In genomic region chr4:15729910-15730533, GRCh38 we compare ENCODE assay signal across 8 cellular contexts. TPM values are rescaled to one million over a fixed set of nuclear protein-coding genes. Genes with fewer than 3 reads are reported as not detected.
A peak's percentile ranks its signal among the peaks of the same experiment; 100 is the strongest.
DNase-seq lines count a peak whose midpoint lies in the region; ATAC-seq and TF ChIP-seq lines count a peak whose summit lies in the region.

No MANE protein-coding gene starts in this region.

- peak; percentile 13 for DNase-seq in activated T-cell treated with anti-CD3 and anti-CD28 coated beads for 4 hours
- no peak for DNase-seq in activated T-cell treated with anti-CD3 and anti-CD28 coated beads, Interleukin-2, amount 50 U/mL, for 1 hour
- DNase-seq in NCI-H1092 (lab: John Stamatoyannopoulos, UW): peak; percentile 4
- DNase-seq in WERI-Rb-1: peak; percentile 16
- peak; percentile 23 for DNase-seq in fibroblast of the conjunctiva (ENCODE audit: low read depth)
- DNase-seq in osteoblast (ENCODE audit: insufficient read length, low spot score, missing footprints): peak; percentile 82
- no peak for DNase-seq in OCI-M2 (lab: John Stamatoyannopoulos, UW; ENCODE audit: unreplicated experiment)

- no peak overlapping the region for H3K4me3 ChIP-seq in WERI-Rb-1 (ENCODE audit: low read depth, low read length)
- H3K4me3 ChIP-seq in osteoblast (ENCODE audit: insufficient read depth, low read length): no peak overlapping the region

- TF ChIP-seq CTCF in WERI-Rb-1 (IDR thresholded peaks at IDR 0.05; ENCODE audit: low read depth, low read length) (peak; percentile 68), osteoblast (IDR thresholded peaks at IDR 0.05; ENCODE audit: extremely low read depth, low read depth, low read length) (peak; percentile 86)

- H3K79me2 ChIP-seq in osteoblast (ENCODE audit: insufficient read depth, low read length): no peaks in the 10 kb centered on the region

- no peak overlapping the region for H2AFZ ChIP-seq in osteoblast (ENCODE audit: low read length)

- H4K20me1 ChIP-seq in osteoblast (ENCODE audit: insufficient read depth, low read length): no peaks in the 10 kb centered on the region

- H3K4me2 ChIP-seq in osteoblast (ENCODE audit: insufficient read depth, low read length): no peak overlapping the region

- peaks cover 6% of the 10 kb centered on the region for H3K4me1 ChIP-seq in osteoblast (ENCODE audit: insufficient read depth, low read length)

- H3K36me3 ChIP-seq in WERI-Rb-1 (no peaks in the 10 kb centered on the region), osteoblast (ENCODE audit: insufficient read depth, low read length) (no peaks in the 10 kb centered on the region)

- H3K27ac ChIP-seq in WERI-Rb-1 (no peak overlapping the region), osteoblast (ENCODE audit: low read depth, low read length) (no peak overlapping the region)

- H3K9me3 ChIP-seq in WERI-Rb-1 (ENCODE audit: severe bottlenecking) (no peaks in the 10 kb centered on the region), osteoblast (ENCODE audit: low read depth, low read length) (no peaks in the 10 kb centered on the region)

- H3K27me3 ChIP-seq in WERI-Rb-1 (ENCODE audit: insufficient read depth, low read depth, severe bottlenecking): no peaks in the 10 kb centered on the region
- H3K27me3 ChIP-seq in osteoblast (ENCODE audit: insufficient read depth, low read length): no peaks in the 10 kb centered on the region

- peak; percentile 72 for ATAC-seq in GM21447 (IDR thresholded peaks at IDR 0.05; ENCODE audit: unreplicated experiment)

RNA-seq across cellular contexts. Expression of gene BST1, which starts 27.2 kb away (rescaled TPM):
- 30.6 and 31.8 TPM in 2 replicates for total RNA-seq in osteoblast

RNA-seq across cellular contexts. Expression of gene CD38, which starts 48.1 kb away (rescaled TPM):
- under 0.01 TPM in 2 replicates for total RNA-seq in osteoblast

RNA-seq across cellular contexts. Expression of gene FAM200B, which starts 48.4 kb away (rescaled TPM):
- 22.7 and 31.8 TPM in 2 replicates for total RNA-seq in osteoblast

Comparison
In these comparisons a context has a peak if more than half of its experiments do, and no peak if none do; other contexts are left out.
1. DNase-seq: peak in activated T-cell treated with anti-CD3 and anti-CD28 coated beads for 4 hours (single experiment), NCI-H1092 (single experiment), WERI-Rb-1 (single experiment), fibroblast of the conjunctiva (single experiment) and osteoblast (single experiment); none in activated T-cell treated with anti-CD3 and anti-CD28 coated beads, Interleukin-2, amount 50 U/mL, for 1 hour (single experiment) and OCI-M2 (single experiment).